Comparison of ENCODE assay signal across 9 cellular contexts in the genomic region with DNA sequence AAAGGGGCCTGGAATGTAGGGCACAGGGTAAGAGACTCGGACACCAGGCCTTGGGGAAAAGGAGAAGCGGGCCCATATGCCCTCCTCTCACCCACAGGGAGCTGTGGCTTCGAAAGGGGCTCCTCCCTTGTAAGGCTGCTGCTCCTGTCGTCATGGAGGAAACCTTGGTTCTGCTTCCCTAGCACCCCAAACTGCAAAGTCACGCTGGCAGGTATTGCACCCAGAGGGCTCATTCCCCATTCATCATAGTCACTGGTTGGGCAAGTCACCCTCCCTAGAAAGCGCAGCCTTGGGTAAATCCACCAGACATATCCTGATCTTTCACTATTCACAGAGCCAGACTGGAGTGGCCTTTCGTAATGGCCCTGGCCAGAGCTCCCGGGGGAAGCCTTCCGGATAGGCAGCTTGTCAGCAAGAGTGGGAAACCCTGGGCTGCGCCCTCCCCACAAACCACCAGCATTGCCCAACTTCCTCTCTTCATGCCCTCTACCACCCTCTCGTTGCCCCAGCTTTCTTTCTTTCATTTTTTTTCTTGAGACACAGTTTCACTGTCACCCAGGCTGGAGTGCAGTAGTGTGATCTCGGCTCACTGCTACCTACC.
DNase-seq lines count a peak whose midpoint lies in the region; FAIRE-seq and TF ChIP-seq lines count a peak whose summit lies in the region.
"Had no signal": no experiment of that assay in that cellular context is flagged by ENCODE, and none has a peak within 500 bp of the region (broad histone marks: within the 10 kb centered on the region; RNA-seq: fewer than 3 reads in every experiment).

No MANE protein-coding gene starts in this region.

- H3K4me3 ChIP-seq in cardiac fibroblast (replicated peaks in 1 of 2; ENCODE audit: low read depth in 2 of 2, low read length in 2 of 2) (no peak overlapping the region), uterus (no peak overlapping the region), hepatocyte (no peak overlapping the region)

- no peaks in the 10 kb centered on the region for H3K4me1 Mint-ChIP-seq in neural crest cell
- H3K4me1 Mint-ChIP-seq: brain had no signal

- DNase-seq in GM18507 (ENCODE audit: extremely low spot score, insufficient read length, low read depth) (no peak), T-helper 1 cell (peak in 3 of 5 donors; percentile 9 to 90 (median 22)), cardiac fibroblast (ENCODE audit: low read depth in 2 of 2) (peak; percentile 38 to 79), neural crest cell (ENCODE audit: low read depth, low spot score) (no peak), uterus (peak; percentile 30 to 31), NCI-H1105 treated with DMSO at 0.1 percent for 48 hours (lab: John Stamatoyannopoulos, UW) (no peak), hepatocyte (ENCODE audit: low spot score) (no peak), NCI-H82 (lab: John Stamatoyannopoulos, UW) (no peak)

- H3K27ac ChIP-seq in uterus: no peak overlapping the region
- no peak overlapping the region for H3K27ac ChIP-seq in hepatocyte

- H4K20me1 ChIP-seq in hepatocyte (ENCODE audit: insufficient read depth, poor library complexity, severe bottlenecking): no peaks in the 10 kb centered on the region

- no peaks in the 10 kb centered on the region for H3K9me3 Mint-ChIP-seq in neural crest cell
- H3K9me3 Mint-ChIP-seq: brain had no signal

- intact Hi-C loops in uterus (cut with DNase I; ENCODE audit: low total_unique reads): loop anchor here (10.0 kb wide), 1 partner anchor 77 kb away; no protein-coding TSS in a partner anchor

- no peaks in the 10 kb centered on the region for H3K9me3 ChIP-seq in uterus
- no peaks in the 10 kb centered on the region for H3K9me3 ChIP-seq in hepatocyte (ENCODE audit: low read depth)

- no peaks in the 10 kb centered on the region for H3K27me3 ChIP-seq in uterus
- no peaks in the 10 kb centered on the region for H3K27me3 ChIP-seq in hepatocyte

- H3K36me3 Mint-ChIP-seq in neural crest cell (ENCODE audit: low read depth): peaks cover 2% of the 10 kb centered on the region

- no peak overlapping the region for H2AFZ ChIP-seq in hepatocyte

- H3K36me3 ChIP-seq in uterus (no peaks in the 10 kb centered on the region), hepatocyte (replicated peaks; ENCODE audit: insufficient read depth, low read depth) (no peaks in the 10 kb centered on the region)

- TF ChIP-seq CTCF in cardiac fibroblast (IDR thresholded peaks at IDR 0.05; ENCODE audit: low read depth, low read length) (no peak), neural crest cell (conservative IDR thresholded peaks at IDR 0.05) (no peak), uterus (IDR thresholded peaks at IDR 0.05) (no peak), hepatocyte (IDR thresholded peaks at IDR 0.05; ENCODE audit: poor library complexity) (no peak)

- H3K4me1 ChIP-seq in uterus (no peaks in the 10 kb centered on the region), hepatocyte (ENCODE audit: insufficient read depth) (no peaks in the 10 kb centered on the region)

- no peak for TF ChIP-seq POLR2A in uterus (IDR thresholded peaks at IDR 0.05)

- WGBS in hepatocyte (ENCODE audit: low lambda C conversion rate, missing lambda C conversion rate): 94% methylated on average over 12 of the region's 12 CpGs

- no peaks in the 10 kb centered on the region for H3K79me2 ChIP-seq in hepatocyte

- no peak overlapping the region for H3K4me3 Mint-ChIP-seq in neural crest cell
- H3K4me3 Mint-ChIP-seq: brain had no signal

- no peaks in the 10 kb centered on the region for H3K9me2 ChIP-seq in hepatocyte (replicated peaks; ENCODE audit: insufficient read depth)

- peak; percentile 42 for FAIRE-seq in GM18507 (lab: Jason Lieb, UNC)

- no peaks in the 10 kb centered on the region for H3K27me3 Mint-ChIP-seq in neural crest cell (ENCODE audit: low read depth)
- H3K27me3 Mint-ChIP-seq: brain had no signal

- no peak overlapping the region for H3K4me2 ChIP-seq in hepatocyte

- peak overlapping the region; percentile 67 for H3K27ac Mint-ChIP-seq in neural crest cell (ENCODE audit: unreplicated experiment)

Comparison
In these comparisons a context has a peak if more than half of its experiments do, and no peak if none do; other contexts are left out.
1. DNase-seq: peak in T-helper 1 cell (3 of 5), cardiac fibroblast (2 of 2) and uterus (2 of 2); none in GM18507 (single experiment), neural crest cell (single experiment), NCI-H1105 treated with DMSO at 0.1 percent for 48 hours (single experiment), hepatocyte (single experiment) and NCI-H82 (single experiment).